In the genomic region with DNA sequence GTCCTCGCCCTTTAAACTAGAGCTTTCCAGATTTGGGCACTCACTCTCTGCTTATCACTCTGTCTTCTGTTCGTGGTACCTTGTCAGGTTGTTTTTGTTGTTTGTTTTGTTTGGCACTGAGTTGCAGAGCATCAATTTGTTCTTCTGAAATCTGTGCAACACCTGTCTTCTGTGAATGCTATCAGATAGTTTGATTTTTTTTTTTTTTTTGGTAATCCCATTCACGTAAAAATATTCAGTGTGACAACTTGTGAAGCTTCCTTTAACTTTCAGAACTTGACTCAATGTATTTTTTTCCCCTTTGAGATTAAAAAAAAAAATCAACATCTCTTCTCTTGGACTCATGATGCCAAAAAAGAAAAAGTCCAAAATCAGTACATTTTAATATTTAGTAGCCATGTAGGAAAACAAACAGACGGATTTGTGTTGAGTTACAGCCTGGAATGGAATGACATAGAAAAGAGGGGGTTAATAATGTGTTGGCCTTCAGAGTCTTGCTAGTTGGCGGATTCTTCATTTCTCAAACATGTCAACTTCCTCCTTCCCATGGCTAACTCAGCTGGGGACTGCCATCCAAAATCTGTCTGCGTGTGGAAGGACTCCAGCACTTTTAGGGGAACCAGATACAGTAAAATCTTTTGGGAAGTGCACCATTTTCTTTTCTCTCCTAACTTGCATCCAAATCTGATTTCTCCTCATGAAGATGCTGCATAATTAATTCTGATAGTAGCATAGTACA, we compare ENCODE assay signal across 1 cellular context.
TF ChIP-seq lines count a peak whose summit lies in the region.

No MANE protein-coding gene starts in this region.

TF ChIP-seq in H1, 55 proteins besides CTCF, POLR2A, EP300 and RAD21:
- TF ChIP-seq RNF2 (IDR thresholded peaks at IDR 0.05; ENCODE audit: borderline replicate concordance, low read depth, low read length, missing control alignments, poor library complexity, severe bottlenecking) (peak; percentile 11), TCF12 (IDR thresholded peaks at IDR 0.05; ENCODE audit: low read depth, low read length) (no peak)
